8 cellular contexts compared by ENCODE assay signal in the genomic region with DNA sequence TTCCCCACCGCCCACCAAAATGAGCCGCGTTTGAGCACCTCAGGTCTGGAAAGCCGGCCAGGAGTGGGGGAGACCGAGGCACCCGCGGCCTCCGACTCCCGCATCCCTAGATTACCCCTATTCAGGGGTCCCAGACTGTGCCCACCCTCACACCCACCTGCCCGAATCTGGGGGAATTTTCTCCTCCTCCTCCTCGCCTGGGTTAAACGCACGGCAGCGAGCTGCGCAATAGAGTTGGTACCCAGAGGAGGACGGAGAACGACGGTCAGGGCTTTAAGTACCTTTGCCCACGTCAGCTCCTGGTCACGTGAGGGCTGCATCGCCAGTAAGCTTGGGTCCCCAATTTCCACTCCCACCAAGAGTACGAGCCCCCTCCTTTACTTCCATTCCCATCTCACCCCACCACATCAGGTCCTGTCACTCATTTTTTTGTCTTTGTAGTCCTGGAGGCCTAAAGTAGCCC. TPM values are rescaled to one million over a fixed set of nuclear protein-coding genes. Genes with fewer than 3 reads are reported as not detected.
DNase-seq lines count a peak whose midpoint lies in the region; ATAC-seq and TF ChIP-seq lines count a peak whose summit lies in the region.

A gene (minus strand): TSS at position 250 of the 463 bp plus-strand sequence. CDS start 2,262 bp downstream, outside the sequence.

- peak within 1 kb of the TSS; percentile 84 for H3K4me3 Mint-ChIP-seq in central memory CD8-positive, alpha-beta T cell
- H3K4me3 Mint-ChIP-seq in immature natural killer cell: peak within 1 kb of the TSS; percentile 80 to 85 (median 84)

- peaks cover 4% of the 10 kb centered on the region for H3K4me1 Mint-ChIP-seq in central memory CD8-positive, alpha-beta T cell
- H3K4me1 Mint-ChIP-seq in immature natural killer cell: peaks cover 18 to 19% of the 10 kb centered on the region in 2 donors

- H3K36me3 ChIP-seq in sigmoid colon: peaks cover 0 to 10% (median 0%) of the 10 kb centered on the region in 4 donors

- peaks cover 0 to 8% (median 3%) of the 10 kb centered on the region in 4 donors for H3K4me1 ChIP-seq in sigmoid colon

- peaks cover 24% of the 10 kb centered on the region for H3K27me3 Mint-ChIP-seq in central memory CD8-positive, alpha-beta T cell
- peaks cover 0 to 31% (median 8%) of the 10 kb centered on the region in 3 donors for H3K27me3 Mint-ChIP-seq in immature natural killer cell (ENCODE audit: low read depth in 3 of 3)

- H3K27ac ChIP-seq in sigmoid colon: peak within 1 kb of the TSS; percentile 71 to 84 (median 82)

- peak within 1 kb of the TSS; percentile 54 for H3K4me3 ChIP-seq in GM08714 (ENCODE audit: low read length)
- peak within 1 kb of the TSS; percentile 49 to 65 (median 58) for H3K4me3 ChIP-seq in sigmoid colon

- H3K9me3 Mint-ChIP-seq in central memory CD8-positive, alpha-beta T cell: no peaks in the 10 kb centered on the region
- peaks cover 0 to 2% (median 0%) of the 10 kb centered on the region in 6 donors for H3K9me3 Mint-ChIP-seq in immature natural killer cell

- no peaks in the 10 kb centered on the region for H3K9me3 ChIP-seq in sigmoid colon

- no peak for TF ChIP-seq EP300 in sigmoid colon (IDR thresholded peaks at IDR 0.05)

- TF ChIP-seq CTCF in sigmoid colon (IDR thresholded peaks at IDR 0.05): no peak

- H3K27ac Mint-ChIP-seq in central memory CD8-positive, alpha-beta T cell (ENCODE audit: low read depth): no peak within 1 kb of the TSS
- H3K27ac Mint-ChIP-seq in immature natural killer cell: no peak within 1 kb of the TSS

- peak; percentile 68 for ATAC-seq in HG02571 (IDR thresholded peaks at IDR 0.05; ENCODE audit: unreplicated experiment)
- ATAC-seq in central memory CD8-positive, alpha-beta T cell (replicated peaks; ENCODE audit: extremely low read depth, poor library complexity, severe bottlenecking): no peak

- intact Hi-C loops in sigmoid colon (cut with DNase I): no loop called here

- peak; percentile 44 to 73 for TF ChIP-seq POLR2A in sigmoid colon (IDR thresholded peaks at IDR 0.05)

- 4% methylated on average over 22 of the region's 22 CpGs for WGBS in sigmoid colon, 2 donors

- H3K27me3 ChIP-seq in sigmoid colon: no peaks in the 10 kb centered on the region

- H3K36me3 Mint-ChIP-seq in central memory CD8-positive, alpha-beta T cell (ENCODE audit: insufficient read depth): peaks cover 2% of the 10 kb centered on the region
- no peaks in the 10 kb centered on the region for H3K36me3 Mint-ChIP-seq in immature natural killer cell

- DNase-seq in NCI-H526 treated with DMSO at 0.1 percent for 48 hours (lab: John Stamatoyannopoulos, UW) (peak; percentile 3), immature natural killer cell (peak in 1 of 3 donors; percentile 5), sigmoid colon (peak; percentile 86), GM19240 (ENCODE audit: insufficient read length, low spot score) (no peak)
- no peak for DNase-seq in central memory CD8-positive, alpha-beta T cell (ENCODE audit: low spot score in 2 of 2)
- DNase-seq in stimulated activated CD4-positive, alpha-beta T cell treated with anti-CD3 and anti-CD28 coated beads, Interleukin-2, amount 100 ng/mL, for 48 hours: no peak

RNA-seq across cellular contexts. Expression of the gene that starts here (rescaled TPM):
- polyA plus RNA-seq in immature natural killer cell (1 to 10 TPM in 2 of 3 donors, under 1 TPM in 1; 1.00 to 1.3 (median 1.1) TPM), sigmoid colon (1 to 10 TPM; 1.8 to 9.8 (median 2.4) TPM)
- 10 to 100 TPM; 29.1 to 43.3 (median 34.3) TPM for total RNA-seq in sigmoid colon

Comparison
In these comparisons a context has a peak if more than half of its experiments do, and no peak if none do; other contexts are left out.
1. DNase-seq: peak in NCI-H526 treated with DMSO at 0.1 percent for 48 hours (single experiment) and sigmoid colon (single experiment); none in central memory CD8-positive, alpha-beta T cell (0 of 2), stimulated activated CD4-positive, alpha-beta T cell treated with anti-CD3 and anti-CD28 coated beads, Interleukin-2, amount 100 ng/mL, for 48 hours (0 of 2) and GM19240 (single experiment).